Comparison of ENCODE assay signal across 9 cellular contexts in the genomic region with DNA sequence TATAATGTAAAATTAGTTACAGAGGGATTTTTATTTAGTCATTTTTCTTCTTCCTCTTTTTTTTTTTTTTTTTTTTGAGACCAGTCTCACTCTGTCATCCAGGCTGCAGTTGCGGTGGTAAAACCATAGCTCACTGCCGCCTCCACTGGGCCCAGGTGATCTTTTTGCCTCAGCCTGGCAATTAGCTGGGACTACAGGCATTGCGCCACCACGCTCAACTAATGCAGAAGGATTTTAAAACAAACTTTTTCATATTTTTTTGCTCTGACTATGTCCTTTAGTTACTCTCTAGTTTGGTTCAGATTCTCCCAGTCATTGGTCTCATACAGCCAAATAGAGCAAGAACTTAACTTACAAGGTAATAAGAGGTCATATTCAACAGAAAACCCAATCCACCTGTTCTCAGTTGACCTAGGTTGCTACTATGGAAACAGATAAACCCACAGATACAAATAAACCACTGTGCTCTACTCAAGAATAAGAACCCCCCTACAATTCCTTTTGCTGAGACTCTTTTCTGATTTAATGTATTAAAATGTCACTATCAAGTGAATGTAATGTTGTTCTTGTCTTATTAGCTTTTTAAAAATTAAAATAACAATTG. TPM values are rescaled to one million over a fixed set of nuclear protein-coding genes. Genes with fewer than 3 reads are reported as not detected.
DNase-seq lines count a peak whose midpoint lies in the region; ATAC-seq, FAIRE-seq and TF ChIP-seq lines count a peak whose summit lies in the region.
"Had no signal": no experiment of that assay in that cellular context is flagged by ENCODE, and none has a peak within 500 bp of the region (broad histone marks: within the 10 kb centered on the region; RNA-seq: fewer than 3 reads in every experiment).

No MANE protein-coding gene starts in this region.

- peak in 4 of 6 experiments; percentile 22 to 65 (median 54) for TF ChIP-seq CTCF in Peyer's patch (IDR thresholded peaks at IDR 0.05)

- no peak overlapping the region for H3K4me3 ChIP-seq in Peyer's patch

- intact Hi-C loops in head of caudate nucleus (cut with DNase I) = no loop called here

- H3K27me3 ChIP-seq in Peyer's patch = no peaks in the 10 kb centered on the region
- H3K27me3 ChIP-seq: neutrophil had no signal

- no peaks in the 10 kb centered on the region for H3K36me3 ChIP-seq in Peyer's patch
- H3K36me3 ChIP-seq: neutrophil had no signal

- TF ChIP-seq POLR2A in Peyer's patch (IDR thresholded peaks at IDR 0.05) = peak in 1 of 2 donors; percentile 12

- peak overlapping the region in 1 of 4 donors; percentile 27 for H3K27ac ChIP-seq in Peyer's patch
- H3K27ac ChIP-seq: neutrophil had no signal

- DNase-seq in Peyer's patch (peak; percentile 39 to 82 (median 77)), glomerular visceral epithelial cell (ENCODE audit: extremely low spot score) (peak; percentile 6), RCC 7860 (ENCODE audit: low spot score) (no peak), head of caudate nucleus (no peak), T1000 (lab: John Stamatoyannopoulos, UW) (no peak)

- no peaks in the 10 kb centered on the region for H3K4me1 ChIP-seq in Peyer's patch

- ATAC-seq in GM18861 (IDR thresholded peaks at IDR 0.05; ENCODE audit: unreplicated experiment) (peak; percentile 91), HG02885 (IDR thresholded peaks at IDR 0.05; ENCODE audit: poor library complexity, unreplicated experiment) (peak; percentile 99), HG03439 (IDR thresholded peaks at IDR 0.05; ENCODE audit: unreplicated experiment) (no peak)

- H3K9me3 ChIP-seq in Peyer's patch = no peaks in the 10 kb centered on the region
- H3K9me3 ChIP-seq: neutrophil had no signal

- no peak for FAIRE-seq in RCC 7860 (lab: Jason Lieb, UNC)

RNA-seq across cellular contexts. Expression of a gene that starts 50.1 kb away (rescaled TPM):
- total RNA-seq in Peyer's patch = 10 to 100 TPM; 17.3 to 44.1 (median 33.1) TPM

Comparison
In these comparisons a context has a peak if more than half of its experiments do, and no peak if none do; other contexts are left out.
1. DNase-seq: peak in Peyer's patch (3 of 3) and glomerular visceral epithelial cell (single experiment); none in RCC 7860 (single experiment), head of caudate nucleus (0 of 42) and T1000 (single experiment).